In the genomic region with DNA sequence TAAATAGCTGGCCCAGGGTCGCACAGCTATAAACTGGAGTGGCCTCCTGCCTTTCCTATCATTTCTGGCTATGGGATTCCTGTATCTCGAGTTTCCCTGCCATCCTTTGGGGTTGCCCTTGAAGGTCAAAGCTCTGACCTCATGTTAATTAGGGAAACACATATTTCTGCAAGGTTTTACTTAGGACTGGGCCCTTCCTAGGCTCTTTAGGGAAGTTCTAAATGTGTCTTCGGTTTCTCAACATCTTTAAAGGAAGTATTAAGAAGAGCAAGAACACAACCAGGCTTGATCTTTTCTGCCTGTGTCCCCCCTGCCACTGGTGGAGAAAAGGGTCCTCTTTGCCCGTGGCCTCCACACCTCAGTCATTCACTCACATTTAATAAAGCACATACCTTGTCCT, we compare ENCODE assay signal across 17 cellular contexts. TPM values are rescaled to one million over a fixed set of nuclear protein-coding genes. Genes with fewer than 3 reads are reported as not detected.
A peak's percentile ranks its signal among the peaks of the same experiment; 100 is the strongest.
DNase-seq lines count a peak whose midpoint lies in the region; ATAC-seq and TF ChIP-seq lines count a peak whose summit lies in the region.
"Had no signal": no experiment of that assay in that cellular context is flagged by ENCODE, and none has a peak within 500 bp of the region (broad histone marks: within the 10 kb centered on the region; RNA-seq: fewer than 3 reads in every experiment).

No MANE protein-coding gene starts in this region.

- intact Hi-C loops in spleen (cut with DNase I; ENCODE audit: low total_unique reads): loop anchor here (10.0 kb wide), 1 partner anchor 114 kb away; no protein-coding TSS in a partner anchor

- H3K36me3 ChIP-seq in spleen: peaks cover 0 to 43% (median 2%) of the 10 kb centered on the region in 6 donors
- H3K36me3 ChIP-seq: gastroesophageal sphincter, thoracic aorta had no signal

- TF ChIP-seq CTCF in spleen (IDR thresholded peaks at IDR 0.05 in 8 of 11, conservative IDR thresholded peaks at IDR 0.05 in 3 of 11): no peak

- H3K36me3 Mint-ChIP-seq in T-helper 2 cell treated with Interferon-gamma antibody and Interleukin-4, amounts not matched to agents 5 μg/mL and 100 μg/mL, for 36 hours (ENCODE audit: low read depth): peaks cover 79% of the 10 kb centered on the region
- peaks cover 65% of the 10 kb centered on the region for H3K36me3 Mint-ChIP-seq in activated naive CD8-positive, alpha-beta T cell treated with anti-CD3 and anti-CD28 coated beads, Interleukin-2, amount 50 U/mL, for 24 hours (ENCODE audit: low read depth)

- H3K27me3 ChIP-seq in spleen (replicated peaks in 1 of 7): no peaks in the 10 kb centered on the region

- H3K4me3 Mint-ChIP-seq in T-helper 2 cell treated with Interferon-gamma antibody and Interleukin-4, amounts not matched to agents 5 μg/mL and 100 μg/mL, for 36 hours: peak overlapping the region; percentile 95
- H3K4me3 Mint-ChIP-seq in activated naive CD8-positive, alpha-beta T cell treated with anti-CD3 and anti-CD28 coated beads, Interleukin-2, amount 50 U/mL, for 24 hours: peak overlapping the region; percentile 92

- no peaks in the 10 kb centered on the region for H3K9me3 ChIP-seq in spleen
- H3K9me3 ChIP-seq: gastroesophageal sphincter, thoracic aorta had no signal

- no peaks in the 10 kb centered on the region for H3K9me3 Mint-ChIP-seq in T-helper 2 cell treated with Interferon-gamma antibody and Interleukin-4, amounts not matched to agents 5 μg/mL and 100 μg/mL, for 36 hours
- no peaks in the 10 kb centered on the region for H3K9me3 Mint-ChIP-seq in activated naive CD8-positive, alpha-beta T cell treated with anti-CD3 and anti-CD28 coated beads, Interleukin-2, amount 50 U/mL, for 24 hours

- H3K4me1 Mint-ChIP-seq in T-helper 2 cell treated with Interferon-gamma antibody and Interleukin-4, amounts not matched to agents 5 μg/mL and 100 μg/mL, for 36 hours (ENCODE audit: low read depth): peaks cover 92% of the 10 kb centered on the region
- H3K4me1 Mint-ChIP-seq in activated naive CD8-positive, alpha-beta T cell treated with anti-CD3 and anti-CD28 coated beads, Interleukin-2, amount 50 U/mL, for 24 hours: peaks cover 100% of the 10 kb centered on the region

- peak overlapping the region; percentile 93 for H3K27ac Mint-ChIP-seq in T-helper 2 cell treated with Interferon-gamma antibody and Interleukin-4, amounts not matched to agents 5 μg/mL and 100 μg/mL, for 36 hours
- peak overlapping the region; percentile 96 for H3K27ac Mint-ChIP-seq in activated naive CD8-positive, alpha-beta T cell treated with anti-CD3 and anti-CD28 coated beads, Interleukin-2, amount 50 U/mL, for 24 hours

- WGBS in spleen, 5 donors: 21 to 31% (median 28%) methylated on average over 4 of the region's 4 CpGs

- no peak for TF ChIP-seq POLR2A in spleen (IDR thresholded peaks at IDR 0.05)

- DNase-seq in T-helper 2 cell treated with Interferon-gamma antibody and Interleukin-4, amounts not matched to agents 5 μg/mL and 100 μg/mL, for 36 hours (ENCODE audit: low spot score): no peak
- DNase-seq in T-helper 2 cell (no peak), MV-4-11 (lab: John Stamatoyannopoulos, UW) (peak; percentile 88), spleen (no peak)
- DNase-seq in activated naive CD8-positive, alpha-beta T cell treated with anti-CD3 and anti-CD28 coated beads, Interleukin-2, amount 50 U/mL, for 24 hours: no peak
- DNase-seq: 8988T; cortex of kidney; left colon; NCI-H510A treated with DMSO at 0.1 percent for 48 hours; stimulated activated CD4-positive, alpha-beta T cell treated with anti-CD3 and anti-CD28 coated beads, Interleukin-4, amount 100 ng/mL, for 4 hours had no signal

- no peaks in the 10 kb centered on the region for H3K27me3 Mint-ChIP-seq in T-helper 2 cell treated with Interferon-gamma antibody and Interleukin-4, amounts not matched to agents 5 μg/mL and 100 μg/mL, for 36 hours (ENCODE audit: low read depth)
- H3K27me3 Mint-ChIP-seq in activated naive CD8-positive, alpha-beta T cell treated with anti-CD3 and anti-CD28 coated beads, Interleukin-2, amount 50 U/mL, for 24 hours: no peaks in the 10 kb centered on the region

- ATAC-seq in activated naive CD8-positive, alpha-beta T cell treated with anti-CD3 and anti-CD28 coated beads, Interleukin-2, amount 50 U/mL, for 24 hours: no peak
- no peak for ATAC-seq in HG03095 (IDR thresholded peaks at IDR 0.05; ENCODE audit: unreplicated experiment)
- ATAC-seq in GM21619 (IDR thresholded peaks at IDR 0.05; ENCODE audit: unreplicated experiment): no peak
- ATAC-seq in GM21786 (IDR thresholded peaks at IDR 0.05; ENCODE audit: unreplicated experiment): no peak
- ATAC-seq: left colon had no signal

- H3K27ac ChIP-seq in spleen: peak overlapping the region; percentile 64 to 94 (median 86)
- H3K27ac ChIP-seq: gastroesophageal sphincter, thoracic aorta had no signal

- peak overlapping the region in 5 of 8 donors; percentile 1 to 49 (median 17) for H3K4me3 ChIP-seq in spleen
- H3K4me3 ChIP-seq: gastroesophageal sphincter, thoracic aorta had no signal

- peaks cover 85 to 100% (median 100%) of the 10 kb centered on the region in 6 donors for H3K4me1 ChIP-seq in spleen
- H3K4me1 ChIP-seq: gastroesophageal sphincter had no signal

RNA-seq across cellular contexts. Expression of gene LCP1, which starts 10.8 kb away (rescaled TPM):
- total RNA-seq in spleen: 100 to 1,000 TPM; 488 to 968 (median 620) TPM
- polyA plus RNA-seq in spleen: 100 to 1,000 TPM; 155 to 226 (median 206) TPM

RNA-seq across cellular contexts. Expression of gene LRRC63, which starts 40.5 kb away (rescaled TPM):
- total RNA-seq in spleen: 1 to 10 TPM in 1 of 7 donors, under 1 TPM in 6; 0.32 to 1.3 (median 0.69) TPM
- polyA plus RNA-seq in spleen: under 1 TPM; 0.04 to 0.11 (median 0.10) TPM
- total RNA-seq: gastroesophageal sphincter, H7, left colon, M059J had no signal
